26 cellular contexts compared by ENCODE assay signal in genomic region chr20:43364001-43364400, GRCh38.
"Had no signal": no experiment of that assay in that cellular context is flagged by ENCODE, and none has a peak within 500 bp of the region (broad histone marks: within the 10 kb centered on the region; RNA-seq: fewer than 3 reads in every experiment).

No MANE protein-coding gene starts in this region.

- DNase-seq: stimulated activated CD4-positive, alpha-beta T cell treated with anti-CD3 and anti-CD28 coated beads, Interleukin-2, amount 100 ng/mL, for 48 hours; stimulated activated CD4-positive, alpha-beta T cell treated with anti-CD3 and anti-CD28 coated beads, Interleukin-4, amount 100 ng/mL, for 1 hour; stimulated activated CD4-positive, alpha-beta T cell treated with anti-CD3 and anti-CD28 coated beads, Interleukin-4, amount 100 ng/mL, for 24 hours; stimulated activated CD4-positive, alpha-beta T cell treated with anti-CD3 and anti-CD28 coated beads, Interleukin-4, amount 100 ng/mL, for 4 hours; stimulated activated naive B cell treated with anti-CD40 and anti-IgM and Interleukin-4, amounts not matched to agents 10 μg/mL and 1 μg/mL and 100 μg/mL, for 72 hours; stimulated activated naive CD4-positive, alpha-beta T cell; stimulated activated naive CD4-positive, alpha-beta T cell treated with Interleukin-2 at 50 U/mL for 16 hours; stimulated activated naive CD8-positive, alpha-beta T cell treated with anti-CD3 and anti-CD28 coated beads, Interleukin-15, amount 100 ng/mL, for 72 hours; stimulated activated naive CD8-positive, alpha-beta T cell treated with anti-CD3 and anti-CD28 coated beads, Interleukin-15, Interleukin-2, amounts not matched to agents 100 U/mL and 50 U/mL, for 24 hours; stomach; substantia nigra; testis; thyroid gland; tibial artery; transverse colon; upper lobe of right lung; uterus had no signal

- H3K4me3 ChIP-seq: stomach, suprapubic skin, testis, thoracic aorta, thyroid gland, tibial artery, tibial nerve, transverse colon, upper lobe of left lung, upper lobe of right lung, uterus, vagina had no signal

- ATAC-seq: stimulated activated effector memory CD8-positive, alpha-beta T cell treated with anti-CD3 and anti-CD28 coated beads, Interleukin-12 subunit alpha, Interleukin-12 subunit beta, amount 100 ng/mL, for 72 hours; stimulated activated memory B cell treated with anti-CD40 and anti-IgM and Interleukin-4, amounts not matched to agents 10 μg/mL and 1 μg/mL and 100 μg/mL, for 72 hours; stimulated activated naive B cell treated with anti-CD40 and anti-IgM and Interleukin-4, amounts not matched to agents 10 μg/mL and 1 μg/mL and 100 μg/mL, for 72 hours; stimulated activated naive CD8-positive, alpha-beta T cell treated with anti-CD3 and anti-CD28 coated beads, Interleukin-15, amount 100 ng/mL, for 72 hours; stimulated activated naive CD8-positive, alpha-beta T cell treated with anti-CD3 and anti-CD28 coated beads, Interleukin-15, Interleukin-2, amounts not matched to agents 100 U/mL and 50 U/mL, for 24 hours; upper lobe of right lung had no signal

- H3K4me1 ChIP-seq: stomach, suprapubic skin, testis, thyroid gland, tibial artery, tibial nerve, transverse colon, upper lobe of left lung, upper lobe of right lung, uterus, vagina had no signal

- H3K27me3 ChIP-seq: testis, thyroid gland, tibial nerve, upper lobe of left lung, upper lobe of right lung, uterus, vagina had no signal

- H3K9me3 ChIP-seq: stomach, suprapubic skin, testis, thoracic aorta, thyroid gland, tibial artery, tibial nerve, transverse colon, upper lobe of left lung, upper lobe of right lung, uterus, vagina had no signal

- H3K4me3 Mint-ChIP-seq: stimulated activated effector memory CD8-positive, alpha-beta T cell treated with anti-CD3 and anti-CD28 coated beads, Interleukin-12 subunit alpha, Interleukin-12 subunit beta, amount 100 ng/mL, for 72 hours; stimulated activated memory B cell treated with anti-CD40 and anti-IgM and Interleukin-4, amounts not matched to agents 10 μg/mL and 1 μg/mL and 100 μg/mL, for 72 hours; stimulated activated naive B cell treated with anti-CD40 and anti-IgM and Interleukin-4, amounts not matched to agents 10 μg/mL and 1 μg/mL and 100 μg/mL, for 72 hours; stimulated activated naive CD8-positive, alpha-beta T cell treated with anti-CD3 and anti-CD28 coated beads, Interleukin-15, amount 100 ng/mL, for 72 hours; stimulated activated naive CD8-positive, alpha-beta T cell treated with anti-CD3 and anti-CD28 coated beads, Interleukin-15, Interleukin-2, amounts not matched to agents 100 ng/mL and 50 ng/mL, for 24 hours; type B pancreatic cell had no signal

- H3K9me3 Mint-ChIP-seq: stimulated activated effector memory CD8-positive, alpha-beta T cell treated with anti-CD3 and anti-CD28 coated beads, Interleukin-12 subunit alpha, Interleukin-12 subunit beta, amount 100 ng/mL, for 72 hours; stimulated activated memory B cell treated with anti-CD40 and anti-IgM and Interleukin-4, amounts not matched to agents 10 μg/mL and 1 μg/mL and 100 μg/mL, for 72 hours; stimulated activated naive CD8-positive, alpha-beta T cell treated with anti-CD3 and anti-CD28 coated beads, Interleukin-15, amount 100 ng/mL, for 72 hours; stimulated activated naive CD8-positive, alpha-beta T cell treated with anti-CD3 and anti-CD28 coated beads, Interleukin-15, Interleukin-2, amounts not matched to agents 100 ng/mL and 50 ng/mL, for 24 hours; type B pancreatic cell had no signal

- H3K27ac Mint-ChIP-seq: stimulated activated effector memory CD8-positive, alpha-beta T cell treated with anti-CD3 and anti-CD28 coated beads, Interleukin-12 subunit alpha, Interleukin-12 subunit beta, amount 100 ng/mL, for 72 hours; stimulated activated memory B cell treated with anti-CD40 and anti-IgM and Interleukin-4, amounts not matched to agents 10 μg/mL and 1 μg/mL and 100 μg/mL, for 72 hours; stimulated activated naive B cell treated with anti-CD40 and anti-IgM and Interleukin-4, amounts not matched to agents 10 μg/mL and 1 μg/mL and 100 μg/mL, for 72 hours; stimulated activated naive CD8-positive, alpha-beta T cell treated with anti-CD3 and anti-CD28 coated beads, Interleukin-15, Interleukin-2, amounts not matched to agents 100 ng/mL and 50 ng/mL, for 24 hours; type B pancreatic cell had no signal

- H3K36me3 Mint-ChIP-seq: stimulated activated effector memory CD8-positive, alpha-beta T cell treated with anti-CD3 and anti-CD28 coated beads, Interleukin-12 subunit alpha, Interleukin-12 subunit beta, amount 100 ng/mL, for 72 hours; stimulated activated memory B cell treated with anti-CD40 and anti-IgM and Interleukin-4, amounts not matched to agents 10 μg/mL and 1 μg/mL and 100 μg/mL, for 72 hours; stimulated activated naive B cell treated with anti-CD40 and anti-IgM and Interleukin-4, amounts not matched to agents 10 μg/mL and 1 μg/mL and 100 μg/mL, for 72 hours; type B pancreatic cell had no signal

- H3K27ac ChIP-seq: stomach, suprapubic skin, testis, thoracic aorta, thyroid gland, tibial artery, tibial nerve, transverse colon, upper lobe of left lung, upper lobe of right lung, uterus, vagina had no signal

- H3K36me3 ChIP-seq: stomach, suprapubic skin, thoracic aorta, thyroid gland, tibial artery, tibial nerve, transverse colon, upper lobe of left lung, upper lobe of right lung, uterus, vagina had no signal

- H3K4me1 Mint-ChIP-seq: stimulated activated effector memory CD8-positive, alpha-beta T cell treated with anti-CD3 and anti-CD28 coated beads, Interleukin-12 subunit alpha, Interleukin-12 subunit beta, amount 100 ng/mL, for 72 hours; stimulated activated memory B cell treated with anti-CD40 and anti-IgM and Interleukin-4, amounts not matched to agents 10 μg/mL and 1 μg/mL and 100 μg/mL, for 72 hours; stimulated activated naive B cell treated with anti-CD40 and anti-IgM and Interleukin-4, amounts not matched to agents 10 μg/mL and 1 μg/mL and 100 μg/mL, for 72 hours; stimulated activated naive CD8-positive, alpha-beta T cell treated with anti-CD3 and anti-CD28 coated beads, Interleukin-15, amount 100 ng/mL, for 72 hours had no signal
